Comparison of ENCODE assay signal across 2 cellular contexts in genomic region chr6:75748743-75749538, GRCh38.
TF ChIP-seq lines count a peak whose summit lies in the region.

Gene MYO6 (plus strand): TSS chr6:75749239. CDS start chr6:75817548, 68,309 bp downstream.

TF ChIP-seq in HCT116, 20 proteins besides CTCF, POLR2A, EP300 and RAD21 (continued from another document):
- peak; percentile 40; the same call in 1 of the 2 replicates for TF ChIP-seq MAX (IDR thresholded peaks at IDR 0.05)

TF ChIP-seq in WTC11, 78 proteins besides CTCF, POLR2A, EP300 and RAD21 (continued from another document):
- 0 out of 2 replicates have a peak, but pooled peaks have one; percentile 39 for TF ChIP-seq ZBTB43 (CRISPR knock-in tag; IDR thresholded peaks at IDR 0.05)
- 0 out of 2 replicates have a peak, but pooled peaks have one; percentile 54 for TF ChIP-seq NR3C1 (CRISPR knock-in tag; conservative IDR thresholded peaks at IDR 0.05; ENCODE audit: low read depth)
- peak; percentile 67; the same call in 1 of the 2 replicates for TF ChIP-seq ETV6 (CRISPR knock-in tag; IDR thresholded peaks at IDR 0.05)
- 0 out of 2 replicates have a peak, but pooled peaks have one; percentile 30 for TF ChIP-seq NFYB (CRISPR knock-in tag; conservative IDR thresholded peaks at IDR 0.05; ENCODE audit: low read depth)
- no peak for TF ChIP-seq ATF2 (CRISPR knock-in tag; IDR thresholded peaks at IDR 0.05; ENCODE audit: borderline replicate concordance, low read depth)
- peak; percentile 13; the same call in 1 of the 2 replicates for TF ChIP-seq PRRX2 (CRISPR knock-in tag; IDR thresholded peaks at IDR 0.05)
- no peak for TF ChIP-seq JUN (CRISPR knock-in tag; IDR thresholded peaks at IDR 0.05)
- TF ChIP-seq SP1 (CRISPR knock-in tag; conservative IDR thresholded peaks at IDR 0.05) = peak; percentile 62
- peak; percentile 35; the same call in 1 of the 2 replicates for TF ChIP-seq FOXK1 (CRISPR knock-in tag; IDR thresholded peaks at IDR 0.05)
- TF ChIP-seq MXD4 (CRISPR knock-in tag; IDR thresholded peaks at IDR 0.05; ENCODE audit: borderline replicate concordance) = no peak
- TF ChIP-seq FOXP1 (CRISPR knock-in tag; IDR thresholded peaks at IDR 0.05; ENCODE audit: borderline replicate concordance) = peak; percentile 80
- no peak for TF ChIP-seq ELF4 (CRISPR knock-in tag; IDR thresholded peaks at IDR 0.05; ENCODE audit: low read depth)
- no peak for TF ChIP-seq RELA (CRISPR knock-in tag; IDR thresholded peaks at IDR 0.05; ENCODE audit: borderline replicate concordance)
- 0 out of 2 replicates have a peak, but pooled peaks have one; percentile 68 for TF ChIP-seq CBFB (CRISPR knock-in tag; IDR thresholded peaks at IDR 0.05; ENCODE audit: low read depth)
- TF ChIP-seq RORB (CRISPR knock-in tag; IDR thresholded peaks at IDR 0.05) = no peak
- TF ChIP-seq SMAD4 (CRISPR knock-in tag; IDR thresholded peaks at IDR 0.05) = no peak
- peak; percentile 45; the same call in 1 of the 2 replicates for TF ChIP-seq E2F5 (CRISPR knock-in tag; IDR thresholded peaks at IDR 0.05)
- TF ChIP-seq ZNF512 (CRISPR knock-in tag; IDR thresholded peaks at IDR 0.05; ENCODE audit: borderline replicate concordance) = 0 out of 2 replicates have a peak, but pooled peaks have one; percentile 52
- TF ChIP-seq E2F4 (CRISPR knock-in tag; IDR thresholded peaks at IDR 0.05; ENCODE audit: borderline replicate concordance, low read depth) = peak; percentile 24; the same call in 1 of the 2 replicates
- 0 out of 2 replicates have a peak, but pooled peaks have one; percentile 27 for TF ChIP-seq MAX (CRISPR knock-in tag; IDR thresholded peaks at IDR 0.05)
- no peak for TF ChIP-seq ZMAT4 (CRISPR knock-in tag; IDR thresholded peaks at IDR 0.05)
- peak; percentile 20; the same call in 1 of the 2 replicates for TF ChIP-seq ZBTB21 (CRISPR knock-in tag; IDR thresholded peaks at IDR 0.05; ENCODE audit: borderline replicate concordance)
